ENCODE assay signal across 8 cellular contexts in genomic region chr11:118437736-118438125, GRCh38. TPM values are rescaled to one million over a fixed set of nuclear protein-coding genes. Genes with fewer than 3 reads are reported as not detected.
DNase-seq lines count a peak whose midpoint lies in the region; ATAC-seq and TF ChIP-seq lines count a peak whose summit lies in the region.

No MANE protein-coding gene starts in this region.

- 0 to 1% methylated on average over 5 of the region's 5 CpGs for WGBS in body of pancreas, 2 donors

- H3K36me3 ChIP-seq in RWPE2 (ENCODE audit: low read depth): peaks cover 14% of the 10 kb centered on the region
- no peaks in the 10 kb centered on the region for H3K36me3 ChIP-seq in body of pancreas (replicated peaks in 1 of 2; ENCODE audit: insufficient read depth in 1 of 2, low read depth in 2 of 2)

- intact Hi-C loops in body of pancreas (cut with DNase I): no loop called here

- peaks cover 30% of the 10 kb centered on the region for H3K4me1 ChIP-seq in RWPE2 (ENCODE audit: insufficient read depth, poor library complexity, severe bottlenecking)
- H3K4me1 ChIP-seq in body of pancreas: peaks cover 57% of the 10 kb centered on the region

- peak; percentile 49 for DNase-seq in activated CD4-positive, alpha-beta T cell treated with anti-CD3 and anti-CD28 coated beads for 48 hours
- no peak for DNase-seq in activated CD4-positive, alpha-beta T cell treated with anti-CD3 and anti-CD28 coated beads, Interleukin-2, amount 50 U/mL, for 4 hours
- no peak for DNase-seq in RWPE2 (ENCODE audit: low spot score)
- peak; percentile 52 to 70 (median 60) for DNase-seq in body of pancreas
- DNase-seq in left kidney (ENCODE audit: low read depth, low spot score): peak; percentile 70
- peak; percentile 35 for DNase-seq in stimulated activated CD4-positive, alpha-beta T cell treated with anti-CD3 and anti-CD28 coated beads, Interleukin-4, amount 100 ng/mL, for 1 hour
- DNase-seq in NCI-H1694 (lab: John Stamatoyannopoulos, UW): no peak

- H3K9me3 ChIP-seq in RWPE2 (ENCODE audit: severe bottlenecking): no peaks in the 10 kb centered on the region
- H3K9me3 ChIP-seq in body of pancreas: no peaks in the 10 kb centered on the region

- no peak for TF ChIP-seq CTCF in RWPE2 (IDR thresholded peaks at IDR 0.05; ENCODE audit: poor library complexity, severe bottlenecking)
- no peak for TF ChIP-seq CTCF in body of pancreas (IDR thresholded peaks at IDR 0.05)

- H3K27ac ChIP-seq in RWPE2 (ENCODE audit: poor library complexity, severe bottlenecking) (peak overlapping the region; percentile 84), body of pancreas (peak overlapping the region; percentile 89 to 92 (median 91))

- H3K27me3 ChIP-seq in RWPE2 (ENCODE audit: insufficient read depth, poor library complexity, severe bottlenecking) (no peaks in the 10 kb centered on the region), body of pancreas (no peaks in the 10 kb centered on the region)

- TF ChIP-seq POLR2A in body of pancreas (IDR thresholded peaks at IDR 0.05): peak in 2 of 3 donors; percentile 43 to 45

- H3K4me3 ChIP-seq in RWPE2 (ENCODE audit: severe bottlenecking): peak overlapping the region; percentile 97
- H3K4me3 ChIP-seq in body of pancreas: peak overlapping the region; percentile 94 to 99

- ATAC-seq in RWPE2 (ENCODE audit: low read depth): peak; percentile 24
- peak; percentile 18 for ATAC-seq in body of pancreas
- no peak for ATAC-seq in HG03280 (IDR thresholded peaks at IDR 0.05; ENCODE audit: unreplicated experiment)

RNA-seq across cellular contexts. Expression of gene KMT2A, which starts 1.4 kb away (rescaled TPM):
- total RNA-seq in body of pancreas: 100 to 1,000 TPM in 1 of 2 donors, 10 to 100 TPM in 1; 62.6 to 209 TPM

RNA-seq across cellular contexts. Expression of gene ATP5MG, which starts 36.3 kb away (rescaled TPM):
- total RNA-seq in body of pancreas: 10 to 100 TPM; 45.2 to 91.3 TPM

Comparison
In these comparisons a context has a peak if more than half of its experiments do, and no peak if none do; other contexts are left out.
1. DNase-seq: peak in activated CD4-positive, alpha-beta T cell treated with anti-CD3 and anti-CD28 coated beads for 48 hours (single experiment), body of pancreas (4 of 4), left kidney (single experiment) and stimulated activated CD4-positive, alpha-beta T cell treated with anti-CD3 and anti-CD28 coated beads, Interleukin-4, amount 100 ng/mL, for 1 hour (single experiment); none in activated CD4-positive, alpha-beta T cell treated with anti-CD3 and anti-CD28 coated beads, Interleukin-2, amount 50 U/mL, for 4 hours (0 of 2), RWPE2 (single experiment) and NCI-H1694 (single experiment).